1 cellular context compared by ENCODE assay signal in the genomic region with DNA sequence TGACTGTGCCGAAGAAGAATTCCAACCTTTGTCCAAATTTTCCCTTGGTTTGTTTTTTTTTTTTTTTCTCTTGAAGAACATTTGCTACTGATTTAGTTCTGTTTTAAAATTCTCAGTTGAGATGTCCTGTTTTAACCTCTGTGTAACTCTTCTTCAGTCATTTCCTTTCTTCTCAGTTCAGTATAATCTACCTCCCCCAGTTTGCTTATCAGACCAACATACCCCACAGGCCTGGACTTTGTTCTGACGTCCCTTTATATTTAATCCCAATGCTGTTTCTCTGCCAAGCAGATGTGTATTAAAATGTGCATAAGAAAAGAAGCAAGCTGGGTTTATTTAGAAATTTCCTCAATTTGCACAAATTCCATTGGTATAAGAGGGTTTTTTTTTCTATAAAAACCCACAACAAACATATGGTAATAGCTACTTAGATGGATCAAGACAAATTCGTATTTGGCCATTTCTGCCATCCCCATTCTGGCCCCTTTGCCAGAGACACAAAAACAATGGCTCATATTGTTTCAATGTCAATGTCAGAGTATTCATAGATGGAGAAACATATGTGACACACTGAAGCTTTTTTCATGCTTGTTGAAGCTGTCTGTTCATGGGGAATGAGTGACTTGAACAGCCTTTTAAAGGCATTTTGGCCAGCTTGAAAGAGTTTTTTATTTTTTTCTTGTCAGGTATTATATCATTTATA.
TF ChIP-seq lines count a peak whose summit lies in the region.

No MANE protein-coding gene starts in this region.

TF ChIP-seq in K562, 482 proteins besides CTCF, POLR2A, EP300 and RAD21 (continued from another document):
- TF ChIP-seq ZNF668 (CRISPR knock-in tag; IDR thresholded peaks at IDR 0.05), result no peak
- TF ChIP-seq, protein P1, sequence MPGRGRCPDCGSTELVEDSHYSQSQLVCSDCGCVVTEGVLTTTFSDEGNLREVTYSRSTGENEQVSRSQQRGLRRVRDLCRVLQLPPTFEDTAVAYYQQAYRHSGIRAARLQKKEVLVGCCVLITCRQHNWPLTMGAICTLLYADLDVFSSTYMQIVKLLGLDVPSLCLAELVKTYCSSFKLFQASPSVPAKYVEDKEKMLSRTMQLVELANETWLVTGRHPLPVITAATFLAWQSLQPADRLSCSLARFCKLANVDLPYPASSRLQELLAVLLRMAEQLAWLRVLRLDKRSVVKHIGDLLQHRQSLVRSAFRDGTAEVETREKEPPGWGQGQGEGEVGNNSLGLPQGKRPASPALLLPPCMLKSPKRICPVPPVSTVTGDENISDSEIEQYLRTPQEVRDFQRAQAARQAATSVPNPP (IDR thresholded peaks at IDR 0.05; ENCODE audit: borderline replicate concordance, insufficient read depth, insufficient read length), result no peak
- peak; percentile 46 for TF ChIP-seq NCOR1 (IDR thresholded peaks at IDR 0.05)
- TF ChIP-seq TEAD4 (IDR thresholded peaks at IDR 0.05; ENCODE audit: low read length), result peak; percentile 20; the same call in 1 of the 2 replicates
- TF ChIP-seq TEAD4 (CRISPR knock-in tag; IDR thresholded peaks at IDR 0.05; ENCODE audit: borderline replicate concordance), result no peak
- TF ChIP-seq BDP1 (IDR thresholded peaks at IDR 0.05; ENCODE audit: insufficient read depth, insufficient read length), result no peak
- peak; percentile 58 for TF ChIP-seq CBFA2T2 (conservative IDR thresholded peaks at IDR 0.05)
- no peak for TF ChIP-seq STAT5A (IDR thresholded peaks at IDR 0.05; ENCODE audit: borderline replicate concordance, low read length)
- TF ChIP-seq TRIM24 (IDR thresholded peaks at IDR 0.05), result peak in 1 of 2 experiments; percentile 12; a peak in 1 of 4 replicates
- TF ChIP-seq SMARCC2 (IDR thresholded peaks at IDR 0.05; ENCODE audit: low read depth), result no peak
- TF ChIP-seq TEAD1 (CRISPR knock-in tag; IDR thresholded peaks at IDR 0.05), result no peak
- TF ChIP-seq SMARCA4 (IDR thresholded peaks at IDR 0.05), result peak; percentile 65
- no peak for TF ChIP-seq GTF2A2 (tag; IDR thresholded peaks at IDR 0.05)
- no peak for TF ChIP-seq SIN3B (IDR thresholded peaks at IDR 0.05; ENCODE audit: low read depth)
- TF ChIP-seq EGR1 (conservative IDR thresholded peaks at IDR 0.05), result no peak
- TF ChIP-seq LEF1 (IDR thresholded peaks at IDR 0.05), result peak; percentile 66
- peak; percentile 21; the same call in 1 of the 2 replicates for TF ChIP-seq SMARCE1 (IDR thresholded peaks at IDR 0.05)
- no peak for TF ChIP-seq ADNP (tag; IDR thresholded peaks at IDR 0.05)
- no peak for TF ChIP-seq ZSCAN29 (IDR thresholded peaks at IDR 0.05)
- TF ChIP-seq TCF7L2 (IDR thresholded peaks at IDR 0.05; ENCODE audit: low read depth, low read length), result no peak
- TF ChIP-seq EZH2 (IDR thresholded peaks at IDR 0.05; ENCODE audit: borderline replicate concordance, low read depth, low read length), result no peak
- no peak for TF ChIP-seq NR2C2 (CRISPR knock-in tag; IDR thresholded peaks at IDR 0.05)
- no peak for TF ChIP-seq NR2C2 (tag; IDR thresholded peaks at IDR 0.05)
- TF ChIP-seq TEAD2 (tag; IDR thresholded peaks at IDR 0.05), result no peak
- no peak for TF ChIP-seq FIP1L1 (IDR thresholded peaks at IDR 0.05; ENCODE audit: low read depth, low read length, poor library complexity, severe bottlenecking)
- TF ChIP-seq NFIX (CRISPR knock-in tag; IDR thresholded peaks at IDR 0.05; ENCODE audit: low read depth), result no peak
- no peak for TF ChIP-seq ZKSCAN3 (CRISPR knock-in tag; IDR thresholded peaks at IDR 0.05)
- TF ChIP-seq BRD9 (IDR thresholded peaks at IDR 0.05; ENCODE audit: low read depth, partially characterized antibody), result no peak
- TF ChIP-seq, protein P2, sequence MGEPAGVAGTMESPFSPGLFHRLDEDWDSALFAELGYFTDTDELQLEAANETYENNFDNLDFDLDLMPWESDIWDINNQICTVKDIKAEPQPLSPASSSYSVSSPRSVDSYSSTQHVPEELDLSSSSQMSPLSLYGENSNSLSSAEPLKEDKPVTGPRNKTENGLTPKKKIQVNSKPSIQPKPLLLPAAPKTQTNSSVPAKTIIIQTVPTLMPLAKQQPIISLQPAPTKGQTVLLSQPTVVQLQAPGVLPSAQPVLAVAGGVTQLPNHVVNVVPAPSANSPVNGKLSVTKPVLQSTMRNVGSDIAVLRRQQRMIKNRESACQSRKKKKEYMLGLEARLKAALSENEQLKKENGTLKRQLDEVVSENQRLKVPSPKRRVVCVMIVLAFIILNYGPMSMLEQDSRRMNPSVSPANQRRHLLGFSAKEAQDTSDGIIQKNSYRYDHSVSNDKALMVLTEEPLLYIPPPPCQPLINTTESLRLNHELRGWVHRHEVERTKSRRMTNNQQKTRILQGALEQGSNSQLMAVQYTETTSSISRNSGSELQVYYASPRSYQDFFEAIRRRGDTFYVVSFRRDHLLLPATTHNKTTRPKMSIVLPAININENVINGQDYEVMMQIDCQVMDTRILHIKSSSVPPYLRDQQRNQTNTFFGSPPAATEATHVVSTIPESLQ (CRISPR knock-in tag; IDR thresholded peaks at IDR 0.05), result no peak
- no peak for TF ChIP-seq SAFB2 (IDR thresholded peaks at IDR 0.05; ENCODE audit: borderline replicate concordance, low read depth, low read length, severe bottlenecking)
- TF ChIP-seq, protein P3, sequence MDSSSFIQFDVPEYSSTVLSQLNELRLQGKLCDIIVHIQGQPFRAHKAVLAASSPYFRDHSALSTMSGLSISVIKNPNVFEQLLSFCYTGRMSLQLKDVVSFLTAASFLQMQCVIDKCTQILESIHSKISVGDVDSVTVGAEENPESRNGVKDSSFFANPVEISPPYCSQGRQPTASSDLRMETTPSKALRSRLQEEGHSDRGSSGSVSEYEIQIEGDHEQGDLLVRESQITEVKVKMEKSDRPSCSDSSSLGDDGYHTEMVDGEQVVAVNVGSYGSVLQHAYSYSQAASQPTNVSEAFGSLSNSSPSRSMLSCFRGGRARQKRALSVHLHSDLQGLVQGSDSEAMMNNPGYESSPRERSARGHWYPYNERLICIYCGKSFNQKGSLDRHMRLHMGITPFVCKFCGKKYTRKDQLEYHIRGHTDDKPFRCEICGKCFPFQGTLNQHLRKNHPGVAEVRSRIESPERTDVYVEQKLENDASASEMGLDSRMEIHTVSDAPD (CRISPR knock-in tag; IDR thresholded peaks at IDR 0.05), result no peak
- TF ChIP-seq BCL6 (CRISPR knock-in tag; IDR thresholded peaks at IDR 0.05), result no peak
- no peak for TF ChIP-seq ILK (tag; IDR thresholded peaks at IDR 0.05; ENCODE audit: borderline replicate concordance, low read depth)
- no peak for TF ChIP-seq NR2C1 (IDR thresholded peaks at IDR 0.05)
- no peak for TF ChIP-seq NR2C1 (tag; IDR thresholded peaks at IDR 0.05)
- TF ChIP-seq HSF4 (CRISPR knock-in tag; IDR thresholded peaks at IDR 0.05; ENCODE audit: borderline replicate concordance), result no peak
- no peak for TF ChIP-seq POLR2G (IDR thresholded peaks at IDR 0.05; ENCODE audit: low read depth, low read length)
- no peak for TF ChIP-seq ZNF24 (IDR thresholded peaks at IDR 0.05)
- no peak for TF ChIP-seq NRF1 (conservative IDR thresholded peaks at IDR 0.05 in 1 of 2, IDR thresholded peaks at IDR 0.05 in 1 of 2)
- TF ChIP-seq, protein P4, sequence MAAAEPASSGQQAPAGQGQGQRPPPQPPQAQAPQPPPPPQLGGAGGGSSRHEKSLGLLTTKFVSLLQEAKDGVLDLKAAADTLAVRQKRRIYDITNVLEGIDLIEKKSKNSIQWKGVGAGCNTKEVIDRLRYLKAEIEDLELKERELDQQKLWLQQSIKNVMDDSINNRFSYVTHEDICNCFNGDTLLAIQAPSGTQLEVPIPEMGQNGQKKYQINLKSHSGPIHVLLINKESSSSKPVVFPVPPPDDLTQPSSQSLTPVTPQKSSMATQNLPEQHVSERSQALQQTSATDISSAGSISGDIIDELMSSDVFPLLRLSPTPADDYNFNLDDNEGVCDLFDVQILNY (CRISPR knock-in tag; IDR thresholded peaks at IDR 0.05), result no peak
- no peak for TF ChIP-seq ELF1 (tag; IDR thresholded peaks at IDR 0.05)
